1 cellular context compared by ENCODE assay signal in the genomic region with DNA sequence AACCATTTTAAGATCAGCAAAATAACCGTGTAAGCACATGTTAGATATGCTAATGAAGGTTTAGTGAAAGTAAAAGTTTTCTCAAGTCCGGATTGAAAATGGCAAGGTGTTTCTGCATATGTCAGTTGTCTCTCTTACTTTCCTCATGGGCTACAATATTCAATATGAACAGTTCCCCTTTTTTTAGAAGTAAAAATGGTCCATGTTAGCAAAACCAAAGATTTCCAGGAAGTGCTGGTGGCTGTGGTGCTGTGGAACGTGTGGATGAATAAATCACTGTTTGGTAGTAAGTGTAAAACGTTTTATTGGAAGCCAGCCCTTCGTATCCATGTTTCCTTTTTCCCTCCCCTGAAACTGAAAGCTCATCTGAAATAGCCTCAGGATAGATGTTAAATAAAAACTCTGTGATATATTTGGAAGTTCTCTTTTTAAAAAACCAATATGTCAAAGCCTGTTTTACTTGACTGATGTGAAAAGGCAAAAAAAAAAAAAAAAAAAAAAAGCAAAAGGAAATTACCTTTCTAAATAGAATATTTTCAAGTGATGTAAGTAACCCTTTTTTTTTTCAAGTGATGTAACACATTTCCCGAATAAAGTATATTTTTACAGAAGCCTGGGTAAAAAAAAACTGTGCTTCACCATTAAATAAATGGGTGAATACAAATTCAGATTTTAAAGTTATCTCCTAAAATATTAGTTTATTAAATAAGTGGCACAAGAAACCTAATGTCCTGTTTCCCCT.
TF ChIP-seq lines count a peak whose summit lies in the region.

No MANE protein-coding gene starts in this region.

TF ChIP-seq in WTC11, 78 proteins besides CTCF, POLR2A, EP300 and RAD21 (continued from another document):
- TF ChIP-seq, protein P1, sequence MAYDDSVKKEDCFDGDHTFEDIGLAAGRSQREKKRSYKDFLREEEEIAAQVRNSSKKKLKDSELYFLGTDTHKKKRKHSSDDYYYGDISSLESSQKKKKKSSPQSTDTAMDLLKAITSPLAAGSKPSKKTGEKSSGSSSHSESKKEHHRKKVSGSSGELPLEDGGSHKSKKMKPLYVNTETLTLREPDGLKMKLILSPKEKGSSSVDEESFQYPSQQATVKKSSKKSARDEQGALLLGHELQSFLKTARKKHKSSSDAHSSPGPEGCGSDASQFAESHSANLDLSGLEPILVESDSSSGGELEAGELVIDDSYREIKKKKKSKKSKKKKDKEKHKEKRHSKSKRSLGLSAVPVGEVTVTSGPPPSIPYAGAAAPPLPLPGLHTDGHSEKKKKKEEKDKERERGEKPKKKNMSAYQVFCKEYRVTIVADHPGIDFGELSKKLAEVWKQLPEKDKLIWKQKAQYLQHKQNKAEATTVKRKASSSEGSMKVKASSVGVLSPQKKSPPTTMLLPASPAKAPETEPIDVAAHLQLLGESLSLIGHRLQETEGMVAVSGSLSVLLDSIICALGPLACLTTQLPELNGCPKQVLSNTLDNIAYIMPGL (CRISPR knock-in tag; IDR thresholded peaks at IDR 0.05), result no peak
- no peak for TF ChIP-seq ZNF423 (CRISPR knock-in tag; IDR thresholded peaks at IDR 0.05)
- TF ChIP-seq, protein P2, sequence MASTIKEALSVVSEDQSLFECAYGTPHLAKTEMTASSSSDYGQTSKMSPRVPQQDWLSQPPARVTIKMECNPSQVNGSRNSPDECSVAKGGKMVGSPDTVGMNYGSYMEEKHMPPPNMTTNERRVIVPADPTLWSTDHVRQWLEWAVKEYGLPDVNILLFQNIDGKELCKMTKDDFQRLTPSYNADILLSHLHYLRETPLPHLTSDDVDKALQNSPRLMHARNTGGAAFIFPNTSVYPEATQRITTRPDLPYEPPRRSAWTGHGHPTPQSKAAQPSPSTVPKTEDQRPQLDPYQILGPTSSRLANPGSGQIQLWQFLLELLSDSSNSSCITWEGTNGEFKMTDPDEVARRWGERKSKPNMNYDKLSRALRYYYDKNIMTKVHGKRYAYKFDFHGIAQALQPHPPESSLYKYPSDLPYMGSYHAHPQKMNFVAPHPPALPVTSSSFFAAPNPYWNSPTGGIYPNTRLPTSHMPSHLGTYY (CRISPR knock-in tag; IDR thresholded peaks at IDR 0.05), result no peak
- TF ChIP-seq, protein P3, sequence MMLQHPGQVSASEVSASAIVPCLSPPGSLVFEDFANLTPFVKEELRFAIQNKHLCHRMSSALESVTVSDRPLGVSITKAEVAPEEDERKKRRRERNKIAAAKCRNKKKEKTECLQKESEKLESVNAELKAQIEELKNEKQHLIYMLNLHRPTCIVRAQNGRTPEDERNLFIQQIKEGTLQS (CRISPR knock-in tag; conservative IDR thresholded peaks at IDR 0.05), result no peak
- TF ChIP-seq, protein P4, sequence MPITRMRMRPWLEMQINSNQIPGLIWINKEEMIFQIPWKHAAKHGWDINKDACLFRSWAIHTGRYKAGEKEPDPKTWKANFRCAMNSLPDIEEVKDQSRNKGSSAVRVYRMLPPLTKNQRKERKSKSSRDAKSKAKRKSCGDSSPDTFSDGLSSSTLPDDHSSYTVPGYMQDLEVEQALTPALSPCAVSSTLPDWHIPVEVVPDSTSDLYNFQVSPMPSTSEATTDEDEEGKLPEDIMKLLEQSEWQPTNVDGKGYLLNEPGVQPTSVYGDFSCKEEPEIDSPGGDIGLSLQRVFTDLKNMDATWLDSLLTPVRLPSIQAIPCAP (CRISPR knock-in tag; IDR thresholded peaks at IDR 0.05), result no peak
- TF ChIP-seq, protein P5, sequence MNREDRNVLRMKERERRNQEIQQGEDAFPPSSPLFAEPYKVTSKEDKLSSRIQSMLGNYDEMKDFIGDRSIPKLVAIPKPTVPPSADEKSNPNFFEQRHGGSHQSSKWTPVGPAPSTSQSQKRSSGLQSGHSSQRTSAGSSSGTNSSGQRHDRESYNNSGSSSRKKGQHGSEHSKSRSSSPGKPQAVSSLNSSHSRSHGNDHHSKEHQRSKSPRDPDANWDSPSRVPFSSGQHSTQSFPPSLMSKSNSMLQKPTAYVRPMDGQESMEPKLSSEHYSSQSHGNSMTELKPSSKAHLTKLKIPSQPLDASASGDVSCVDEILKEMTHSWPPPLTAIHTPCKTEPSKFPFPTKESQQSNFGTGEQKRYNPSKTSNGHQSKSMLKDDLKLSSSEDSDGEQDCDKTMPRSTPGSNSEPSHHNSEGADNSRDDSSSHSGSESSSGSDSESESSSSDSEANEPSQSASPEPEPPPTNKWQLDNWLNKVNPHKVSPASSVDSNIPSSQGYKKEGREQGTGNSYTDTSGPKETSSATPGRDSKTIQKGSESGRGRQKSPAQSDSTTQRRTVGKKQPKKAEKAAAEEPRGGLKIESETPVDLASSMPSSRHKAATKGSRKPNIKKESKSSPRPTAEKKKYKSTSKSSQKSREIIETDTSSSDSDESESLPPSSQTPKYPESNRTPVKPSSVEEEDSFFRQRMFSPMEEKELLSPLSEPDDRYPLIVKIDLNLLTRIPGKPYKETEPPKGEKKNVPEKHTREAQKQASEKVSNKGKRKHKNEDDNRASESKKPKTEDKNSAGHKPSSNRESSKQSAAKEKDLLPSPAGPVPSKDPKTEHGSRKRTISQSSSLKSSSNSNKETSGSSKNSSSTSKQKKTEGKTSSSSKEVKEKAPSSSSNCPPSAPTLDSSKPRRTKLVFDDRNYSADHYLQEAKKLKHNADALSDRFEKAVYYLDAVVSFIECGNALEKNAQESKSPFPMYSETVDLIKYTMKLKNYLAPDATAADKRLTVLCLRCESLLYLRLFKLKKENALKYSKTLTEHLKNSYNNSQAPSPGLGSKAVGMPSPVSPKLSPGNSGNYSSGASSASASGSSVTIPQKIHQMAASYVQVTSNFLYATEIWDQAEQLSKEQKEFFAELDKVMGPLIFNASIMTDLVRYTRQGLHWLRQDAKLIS (CRISPR knock-in tag; IDR thresholded peaks at IDR 0.05; ENCODE audit: borderline replicate concordance), result no peak
- TF ChIP-seq, protein P6, sequence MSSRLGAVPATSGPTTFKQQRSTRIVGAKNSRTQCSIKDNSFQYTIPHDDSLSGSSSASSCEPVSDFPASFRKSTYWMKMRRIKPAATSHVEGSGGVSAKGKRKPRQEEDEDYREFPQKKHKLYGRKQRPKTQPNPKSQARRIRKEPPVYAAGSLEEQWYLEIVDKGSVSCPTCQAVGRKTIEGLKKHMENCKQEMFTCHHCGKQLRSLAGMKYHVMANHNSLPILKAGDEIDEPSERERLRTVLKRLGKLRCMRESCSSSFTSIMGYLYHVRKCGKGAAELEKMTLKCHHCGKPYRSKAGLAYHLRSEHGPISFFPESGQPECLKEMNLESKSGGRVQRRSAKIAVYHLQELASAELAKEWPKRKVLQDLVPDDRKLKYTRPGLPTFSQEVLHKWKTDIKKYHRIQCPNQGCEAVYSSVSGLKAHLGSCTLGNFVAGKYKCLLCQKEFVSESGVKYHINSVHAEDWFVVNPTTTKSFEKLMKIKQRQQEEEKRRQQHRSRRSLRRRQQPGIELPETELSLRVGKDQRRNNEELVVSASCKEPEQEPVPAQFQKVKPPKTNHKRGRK (CRISPR knock-in tag; IDR thresholded peaks at IDR 0.05; ENCODE audit: borderline replicate concordance), result no peak
- no peak for TF ChIP-seq ZNF219 (CRISPR knock-in tag; IDR thresholded peaks at IDR 0.05; ENCODE audit: borderline replicate concordance)
- no peak for TF ChIP-seq MYBL2 (CRISPR knock-in tag; IDR thresholded peaks at IDR 0.05)
- no peak for TF ChIP-seq CREM (CRISPR knock-in tag; IDR thresholded peaks at IDR 0.05)
- TF ChIP-seq ELF4 (CRISPR knock-in tag; IDR thresholded peaks at IDR 0.05; ENCODE audit: low read depth), result no peak
- no peak for TF ChIP-seq ZNF317 (CRISPR knock-in tag; IDR thresholded peaks at IDR 0.05; ENCODE audit: borderline replicate concordance, low read depth)
- no peak for TF ChIP-seq SP1 (CRISPR knock-in tag; conservative IDR thresholded peaks at IDR 0.05)
- TF ChIP-seq, protein P7, sequence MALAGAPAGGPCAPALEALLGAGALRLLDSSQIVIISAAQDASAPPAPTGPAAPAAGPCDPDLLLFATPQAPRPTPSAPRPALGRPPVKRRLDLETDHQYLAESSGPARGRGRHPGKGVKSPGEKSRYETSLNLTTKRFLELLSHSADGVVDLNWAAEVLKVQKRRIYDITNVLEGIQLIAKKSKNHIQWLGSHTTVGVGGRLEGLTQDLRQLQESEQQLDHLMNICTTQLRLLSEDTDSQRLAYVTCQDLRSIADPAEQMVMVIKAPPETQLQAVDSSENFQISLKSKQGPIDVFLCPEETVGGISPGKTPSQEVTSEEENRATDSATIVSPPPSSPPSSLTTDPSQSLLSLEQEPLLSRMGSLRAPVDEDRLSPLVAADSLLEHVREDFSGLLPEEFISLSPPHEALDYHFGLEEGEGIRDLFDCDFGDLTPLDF (CRISPR knock-in tag; IDR thresholded peaks at IDR 0.05), result no peak
- no peak for TF ChIP-seq TEAD1 (CRISPR knock-in tag; IDR thresholded peaks at IDR 0.05)
